Comparison of ENCODE assay signal across 21 cellular contexts in genomic region chr18:2466978-2467377, GRCh38.
A peak's percentile ranks its signal among the peaks of the same experiment; 100 is the strongest.
DNase-seq lines count a peak whose midpoint lies in the region; ATAC-seq, FAIRE-seq and TF ChIP-seq lines count a peak whose summit lies in the region.
"Had no signal": no experiment of that assay in that cellular context is flagged by ENCODE, and none has a peak within 500 bp of the region (broad histone marks: within the 10 kb centered on the region; RNA-seq: fewer than 3 reads in every experiment).

No MANE protein-coding gene starts in this region.

- no peaks in the 10 kb centered on the region for H3K4me1 Mint-ChIP-seq in immature natural killer cell

- H3K9me3 Mint-ChIP-seq in immature natural killer cell = no peaks in the 10 kb centered on the region
- H3K9me3 Mint-ChIP-seq: CD4-positive, alpha-beta T cell had no signal

- no peaks in the 10 kb centered on the region for H3K36me3 ChIP-seq in bronchial epithelial cell (ENCODE audit: control insufficient read depth, insufficient read depth, low read length)
- no peaks in the 10 kb centered on the region for H3K36me3 ChIP-seq in osteoblast (ENCODE audit: insufficient read depth, low read length)
- H3K36me3 ChIP-seq: BE2C, MG63 had no signal

- peaks cover 2 to 14% (median 3%) of the 10 kb centered on the region in 3 donors for H3K27me3 Mint-ChIP-seq in immature natural killer cell (ENCODE audit: low read depth in 3 of 3)

- no peak overlapping the region for H3K27ac ChIP-seq in osteoblast (ENCODE audit: low read depth, low read length)

- H3K4me3 ChIP-seq in bronchial epithelial cell (ENCODE audit: low read depth, low read length) = no peak overlapping the region
- no peak overlapping the region for H3K4me3 ChIP-seq in osteoblast (ENCODE audit: insufficient read depth, low read length)
- H3K4me3 ChIP-seq: MG63 had no signal

- no peak overlapping the region for H2AFZ ChIP-seq in osteoblast (ENCODE audit: low read length)

- no peaks in the 10 kb centered on the region for H3K79me2 ChIP-seq in osteoblast (ENCODE audit: insufficient read depth, low read length)

- peak; percentile 16; the same call in 1 of the 3 replicates for TF ChIP-seq CTCF in GM12872 (IDR thresholded peaks at IDR 0.05; ENCODE audit: insufficient read depth, low read depth, low read length)
- peak; percentile 1 for TF ChIP-seq CTCF in bronchial epithelial cell (IDR thresholded peaks at IDR 0.05; ENCODE audit: insufficient read depth, low read length, severe bottlenecking)
- TF ChIP-seq CTCF in osteoblast (IDR thresholded peaks at IDR 0.05; ENCODE audit: extremely low read depth, low read depth, low read length) = peak; percentile 8

- H4K20me1 ChIP-seq in osteoblast (ENCODE audit: insufficient read depth, low read length) = no peaks in the 10 kb centered on the region

- H3K9me3 ChIP-seq in osteoblast (ENCODE audit: low read depth, low read length) = no peaks in the 10 kb centered on the region
- H3K9me3 ChIP-seq: BE2C, MG63 had no signal

- no peak for ATAC-seq in HG02678 (IDR thresholded peaks at IDR 0.05; ENCODE audit: unreplicated experiment)
- no peak for ATAC-seq in GM18861 (IDR thresholded peaks at IDR 0.05; ENCODE audit: unreplicated experiment)
- ATAC-seq: SK-N-SH treated with all-trans-retinoic acid at 6 μM for 48 hours had no signal

- H3K27me3 ChIP-seq in bronchial epithelial cell (ENCODE audit: control insufficient read depth, insufficient read depth, low read length) (no peaks in the 10 kb centered on the region), osteoblast (ENCODE audit: insufficient read depth, low read length) (no peaks in the 10 kb centered on the region)
- H3K27me3 ChIP-seq: BE2C, MG63 had no signal

- no peaks in the 10 kb centered on the region for H3K36me3 Mint-ChIP-seq in immature natural killer cell

- no peak overlapping the region for H3K27ac Mint-ChIP-seq in immature natural killer cell
- H3K27ac Mint-ChIP-seq: CD4-positive, alpha-beta T cell had no signal

- no peaks in the 10 kb centered on the region for H3K4me1 ChIP-seq in osteoblast (ENCODE audit: insufficient read depth, low read length)
- H3K4me1 ChIP-seq: BE2C had no signal

- DNase-seq in OCI-M1 (lab: John Stamatoyannopoulos, UW) (peak; percentile 28), bronchial epithelial cell (ENCODE audit: low read depth) (no peak), osteoblast (ENCODE audit: insufficient read length, low spot score, missing footprints) (no peak), immature natural killer cell (no peak)
- DNase-seq: BE2C; CD4-positive, alpha-beta T cell; EL; H7; Karpas-422; MG63; NCI-H1105; NCI-H1694 treated with DMSO at 0.1 percent for 48 hours; NCI-H748 treated with DMSO at 0.1 percent for 48 hours; NK-92 treated with Interleukin-12 subunit alpha and Interleukin-12 subunit beta, amount 100 ng/mL, for 24 hours; SHP77 treated with DMSO at 0.1 percent for 48 hours had no signal

- FAIRE-seq in bronchial epithelial cell (lab: Jason Lieb, UNC) = no peak
- FAIRE-seq: GM12891, GM18507 had no signal

- H3K4me3 Mint-ChIP-seq in immature natural killer cell = no peak overlapping the region
- H3K4me3 Mint-ChIP-seq: CD4-positive, alpha-beta T cell had no signal

- no peak overlapping the region for H3K4me2 ChIP-seq in osteoblast (ENCODE audit: insufficient read depth, low read length)
